In the genomic region with DNA sequence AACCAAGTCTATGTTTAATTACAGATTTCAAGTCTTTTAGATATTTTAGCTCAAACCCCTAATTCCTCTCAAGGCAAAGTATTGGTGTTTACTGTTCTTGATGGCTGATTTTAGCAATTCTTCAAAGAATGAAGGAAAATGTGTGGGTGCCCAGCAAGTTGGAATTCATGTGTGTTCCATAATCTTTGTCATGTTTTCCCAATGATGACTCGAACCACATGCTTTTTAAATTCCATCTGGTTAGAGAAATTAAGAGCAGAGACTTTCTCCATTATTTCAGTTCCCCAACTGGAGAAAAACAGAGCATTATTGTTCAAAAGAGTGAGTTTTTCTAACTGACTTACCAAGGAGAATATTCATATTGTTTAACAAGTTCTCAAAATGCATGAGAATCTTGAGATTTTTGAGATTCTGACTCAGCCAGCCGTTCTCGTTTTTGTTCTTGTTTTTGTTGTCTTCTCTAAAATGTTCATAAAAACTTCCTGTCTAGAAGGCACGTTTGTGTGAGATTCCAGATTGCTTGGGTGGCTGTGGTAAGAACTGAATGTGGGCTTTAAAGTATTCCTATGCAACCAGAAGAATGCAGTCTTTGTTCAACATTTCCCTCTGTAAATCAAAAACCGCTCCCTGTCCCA, we compare ENCODE assay signal across 1 cellular context.
TF ChIP-seq lines count a peak whose summit lies in the region.

No MANE protein-coding gene starts in this region.

TF ChIP-seq in HEK293T, 16 proteins besides CTCF, POLR2A, EP300 and RAD21:
- no peak for TF ChIP-seq PKNOX1 (IDR thresholded peaks at IDR 0.05)
- no peak for TF ChIP-seq ZNF384 (IDR thresholded peaks at IDR 0.05)
- no peak for TF ChIP-seq FOXA1 (IDR thresholded peaks at IDR 0.05)
- no peak for TF ChIP-seq ARNT (IDR thresholded peaks at IDR 0.05)
- no peak for TF ChIP-seq SUZ12 (IDR thresholded peaks at IDR 0.05)
- TF ChIP-seq BHLHE40 (IDR thresholded peaks at IDR 0.05; ENCODE audit: borderline replicate concordance), result no peak
- TF ChIP-seq TARDBP (IDR thresholded peaks at IDR 0.05), result no peak
- TF ChIP-seq FOXM1 (IDR thresholded peaks at IDR 0.05; ENCODE audit: borderline replicate concordance), result no peak
- no peak for TF ChIP-seq LEF1 (IDR thresholded peaks at IDR 0.05; ENCODE audit: borderline replicate concordance)
- no peak for TF ChIP-seq NFRKB (IDR thresholded peaks at IDR 0.05)
- no peak for TF ChIP-seq FOXK2 (IDR thresholded peaks at IDR 0.05)
- TF ChIP-seq ELF4 (IDR thresholded peaks at IDR 0.05), result no peak
- TF ChIP-seq SP1 (IDR thresholded peaks at IDR 0.05), result no peak
- no peak for TF ChIP-seq HDGF (IDR thresholded peaks at IDR 0.05; ENCODE audit: borderline replicate concordance)
